In the genomic region with DNA sequence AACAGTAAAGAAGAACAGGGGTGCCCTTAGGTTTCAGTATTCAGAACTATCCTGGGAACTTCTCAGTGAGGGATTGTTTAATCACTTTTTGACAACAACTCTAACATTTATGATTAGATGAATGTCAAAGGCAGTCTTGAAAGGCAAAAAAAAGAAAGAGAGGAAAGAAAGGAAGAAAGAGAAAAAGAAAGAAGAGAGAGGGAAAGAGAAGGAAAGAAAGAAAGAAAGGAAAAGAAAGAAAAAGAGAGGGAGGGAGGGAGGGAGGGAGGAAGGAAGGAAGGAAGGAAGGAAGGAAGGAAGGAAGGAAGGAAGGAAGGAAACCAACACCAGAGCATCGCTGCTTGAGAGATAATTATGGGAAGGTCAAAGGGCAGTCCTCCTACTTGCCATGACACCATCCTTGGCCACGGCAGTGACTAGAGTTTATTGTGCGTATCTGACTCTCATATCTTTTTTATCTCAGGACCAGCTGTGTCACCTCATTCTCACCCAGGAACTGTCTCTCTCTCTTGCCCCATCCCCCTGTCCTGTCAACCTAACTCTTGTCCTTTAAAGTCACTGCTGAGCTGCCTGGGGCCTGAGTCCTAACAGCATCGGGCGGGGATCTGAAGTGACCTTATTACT, we compare ENCODE assay signal across 27 cellular contexts.
"Had no signal": no experiment of that assay in that cellular context is flagged by ENCODE, and none has a peak within 500 bp of the region (broad histone marks: within the 10 kb centered on the region; RNA-seq: fewer than 3 reads in every experiment).

No MANE protein-coding gene starts in this region.

- H3K27me3 ChIP-seq: breast epithelium, esophagus muscularis mucosa, foreskin keratinocyte, heart left ventricle, neutrophil, thyroid gland, upper lobe of left lung had no signal

- DNase-seq: activated CD4-positive, alpha-beta memory T cell treated with anti-CD3 and anti-CD28 coated beads for 36 hours; activated CD4-positive, alpha-beta T cell treated with anti-CD3 and anti-CD28 coated beads, Interleukin-2, amount 10 ng/mL, durations not matched to agents 24 days and 14 days; activated CD4-positive, CD25-positive, alpha-beta regulatory T cell treated with anti-CD3 and anti-CD28 coated beads, Interleukin-2, amount 50 U/mL, for 72 hours; activated CD8-positive, alpha-beta memory T cell treated with anti-CD3 and anti-CD28 coated beads, Interleukin-2, amount 50 U/mL, for 4 hours; activated effector memory CD4-positive, alpha-beta T cell treated with anti-CD3 and anti-CD28 coated beads, Interleukin-2, amount 50 U/mL, for 16 hours; activated naive CD4-positive, alpha-beta T cell treated with anti-CD3 and anti-CD28 coated beads, Interleukin-2, amount 10 ng/mL, durations not matched to agents 7 days and 5 days; activated T-cell treated with anti-CD3 and anti-CD28 coated beads, Interleukin-2, amount 50 U/mL, for 1 hour; amniotic stem cell; central memory CD4-positive, alpha-beta T cell; foreskin keratinocyte; heart left ventricle; left ventricle myocardium superior; stimulated activated CD4-positive, alpha-beta T cell treated with anti-CD3 and anti-CD28 coated beads, Interleukin-12 subunit alpha, Interleukin-12 subunit beta, amount 100 ng/mL, for 4 hours; stimulated activated CD4-positive, alpha-beta T cell treated with anti-CD3 and anti-CD28 coated beads, Interleukin-4, amount 100 ng/mL, for 1 hour; stimulated activated naive CD8-positive, alpha-beta T cell treated with anti-CD3 and anti-CD28 coated beads, Interleukin-15, amount 100 ng/mL, for 72 hours; T-helper 17 cell; T1000; thyroid gland; upper lobe of left lung had no signal

- ATAC-seq: foreskin keratinocyte; heart left ventricle; left ventricle myocardium superior; sciatic nerve; stimulated activated naive CD8-positive, alpha-beta T cell treated with anti-CD3 and anti-CD28 coated beads, Interleukin-15, amount 100 ng/mL, for 72 hours; T-helper 17 cell had no signal

- H3K36me3 Mint-ChIP-seq: activated CD4-positive, alpha-beta memory T cell treated with anti-CD3 and anti-CD28 coated beads for 36 hours; activated naive CD4-positive, alpha-beta T cell treated with anti-CD3 and anti-CD28 coated beads, Interleukin-2, amount 10 ng/mL, durations not matched to agents 7 days and 5 days had no signal

- H3K27ac Mint-ChIP-seq: activated CD4-positive, alpha-beta memory T cell treated with anti-CD3 and anti-CD28 coated beads for 36 hours; activated CD4-positive, alpha-beta T cell treated with anti-CD3 and anti-CD28 coated beads, Interleukin-2, amount 10 ng/mL, durations not matched to agents 24 days and 14 days; activated naive CD4-positive, alpha-beta T cell treated with anti-CD3 and anti-CD28 coated beads, Interleukin-2, amount 10 ng/mL, durations not matched to agents 7 days and 5 days; activated T-helper 1 cell treated with anti-CD3 and anti-CD28 coated beads, Interleukin-12 subunit alpha, Interleukin-12 subunit beta, Interleukin-2, Interleukin-4 antibody, amounts not matched to agents 30 ng/mL and 10 ng/mL and 1 ng/mL, durations not matched to agents 14 hours and 24 hours and 36 hours; nephron; progenitor cell of endocrine pancreas; stimulated activated naive CD8-positive, alpha-beta T cell treated with anti-CD3 and anti-CD28 coated beads, Interleukin-15, amount 100 ng/mL, for 72 hours; T-helper 17 cell had no signal

- H3K4me3 ChIP-seq: breast epithelium, esophagus muscularis mucosa, heart left ventricle, skin epidermis, thyroid gland, upper lobe of left lung had no signal

- H3K36me3 ChIP-seq: breast epithelium, esophagus muscularis mucosa, heart left ventricle, neutrophil, thyroid gland, upper lobe of left lung had no signal

- H3K9me3 Mint-ChIP-seq: activated CD4-positive, alpha-beta memory T cell treated with anti-CD3 and anti-CD28 coated beads for 36 hours; activated naive CD4-positive, alpha-beta T cell treated with anti-CD3 and anti-CD28 coated beads, Interleukin-2, amount 10 ng/mL, durations not matched to agents 7 days and 5 days; activated T-helper 1 cell treated with anti-CD3 and anti-CD28 coated beads, Interleukin-12 subunit alpha, Interleukin-12 subunit beta, Interleukin-2, Interleukin-4 antibody, amounts not matched to agents 30 ng/mL and 10 ng/mL and 1 ng/mL, durations not matched to agents 14 hours and 24 hours and 36 hours; stimulated activated naive CD8-positive, alpha-beta T cell treated with anti-CD3 and anti-CD28 coated beads, Interleukin-15, amount 100 ng/mL, for 72 hours had no signal

- H3K4me3 Mint-ChIP-seq: activated CD4-positive, alpha-beta memory T cell treated with anti-CD3 and anti-CD28 coated beads for 36 hours; activated CD4-positive, alpha-beta T cell treated with anti-CD3 and anti-CD28 coated beads, Interleukin-2, amount 10 ng/mL, durations not matched to agents 24 days and 14 days; activated naive CD4-positive, alpha-beta T cell treated with anti-CD3 and anti-CD28 coated beads, Interleukin-2, amount 10 ng/mL, durations not matched to agents 7 days and 5 days; activated T-helper 1 cell treated with anti-CD3 and anti-CD28 coated beads, Interleukin-12 subunit alpha, Interleukin-12 subunit beta, Interleukin-2, Interleukin-4 antibody, amounts not matched to agents 30 ng/mL and 10 ng/mL and 1 ng/mL, durations not matched to agents 14 hours and 24 hours and 36 hours; nephron; stimulated activated naive CD8-positive, alpha-beta T cell treated with anti-CD3 and anti-CD28 coated beads, Interleukin-15, amount 100 ng/mL, for 72 hours; T-helper 17 cell had no signal

- H3K9me3 ChIP-seq: breast epithelium, esophagus muscularis mucosa, heart left ventricle, neutrophil, thyroid gland, upper lobe of left lung had no signal

- H3K4me1 ChIP-seq: breast epithelium, esophagus muscularis mucosa, foreskin keratinocyte, thyroid gland, upper lobe of left lung had no signal

- H3K27me3 Mint-ChIP-seq: activated CD4-positive, alpha-beta memory T cell treated with anti-CD3 and anti-CD28 coated beads for 36 hours; progenitor cell of endocrine pancreas had no signal

- H3K27ac ChIP-seq: breast epithelium, esophagus muscularis mucosa, foreskin keratinocyte, heart left ventricle, neutrophil, skin epidermis, thyroid gland, upper lobe of left lung had no signal

- H3K4me1 Mint-ChIP-seq: activated naive CD4-positive, alpha-beta T cell treated with anti-CD3 and anti-CD28 coated beads, Interleukin-2, amount 10 ng/mL, durations not matched to agents 7 days and 5 days; nephron; T-helper 17 cell had no signal
